7 cellular contexts compared by ENCODE assay signal in the genomic region with DNA sequence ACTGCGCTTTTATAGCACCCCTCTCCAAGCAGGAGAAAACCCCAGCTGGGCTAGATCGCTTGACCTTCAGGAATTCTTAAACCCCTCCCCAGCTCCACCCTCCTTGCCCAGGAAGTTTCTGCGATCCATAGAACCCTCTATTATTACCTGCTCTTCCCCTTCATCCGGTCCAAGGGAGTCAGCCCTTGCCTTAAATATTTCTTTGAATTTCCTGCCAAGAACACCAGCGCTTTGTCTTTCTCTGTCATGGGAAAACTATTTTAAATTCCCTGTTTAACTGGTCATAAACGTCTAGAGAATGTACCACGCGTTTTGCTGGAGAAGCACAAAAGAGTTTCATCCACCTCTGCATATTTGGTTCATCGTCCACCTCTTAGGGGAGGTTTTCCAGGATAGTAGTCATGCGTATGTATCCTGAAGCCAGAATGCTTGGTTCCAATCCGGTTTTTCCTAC. TPM values are rescaled to one million over a fixed set of nuclear protein-coding genes. Genes with fewer than 3 reads are reported as not detected.
A peak's percentile ranks its signal among the peaks of the same experiment; 100 is the strongest.
DNase-seq lines count a peak whose midpoint lies in the region; ATAC-seq and TF ChIP-seq lines count a peak whose summit lies in the region.

No MANE protein-coding gene starts in this region.

- H3K27me3 ChIP-seq in kidney epithelial cell (ENCODE audit: control insufficient read depth, insufficient read depth, low read length) (no peaks in the 10 kb centered on the region), thoracic aorta (replicated peaks; ENCODE audit: insufficient read depth) (no peaks in the 10 kb centered on the region)

- in situ Hi-C loops in astrocyte of the spinal cord (cut with HindIII; ENCODE audit: low sequenced_read_pairs): no loop called here

- H3K27ac ChIP-seq in thoracic aorta: peak overlapping the region; percentile 84

- DNase-seq in astrocyte of the spinal cord (ENCODE audit: low read depth, low spot score) (peak; percentile 32), kidney epithelial cell (ENCODE audit: low read depth) (no peak), thoracic aorta (ENCODE audit: low spot score) (no peak), activated gamma-delta T cell (lab: John Stamatoyannopoulos, UW) (no peak)

- no peaks in the 10 kb centered on the region for H3K9me3 ChIP-seq in thoracic aorta

- TF ChIP-seq CTCF in astrocyte of the spinal cord (IDR thresholded peaks at IDR 0.05; ENCODE audit: low read depth, low read length) (no peak), kidney epithelial cell (IDR thresholded peaks at IDR 0.05; ENCODE audit: insufficient read depth, low read length, poor library complexity, severe bottlenecking) (no peak), thoracic aorta (IDR thresholded peaks at IDR 0.05) (no peak)

- ATAC-seq in GM18511 (IDR thresholded peaks at IDR 0.05; ENCODE audit: unreplicated experiment) (peak; percentile 8), HG03354 (IDR thresholded peaks at IDR 0.05; ENCODE audit: poor library complexity, severe bottlenecking, unreplicated experiment) (peak; percentile 9), thoracic aorta (ENCODE audit: insufficient number of reproducible peaks, low FRiP score, low read depth) (peak; percentile 17), HG03045 (IDR thresholded peaks at IDR 0.05; ENCODE audit: unreplicated experiment) (no peak)

- H3K4me3 ChIP-seq in astrocyte of the spinal cord (ENCODE audit: low read depth, low read length) (peak overlapping the region; percentile 71), kidney epithelial cell (ENCODE audit: low read depth, low read length) (peak overlapping the region; percentile 91), thoracic aorta (peak overlapping the region; percentile 80)

- H3K36me3 ChIP-seq in kidney epithelial cell (ENCODE audit: control insufficient read depth, insufficient read depth, low read length) (no peaks in the 10 kb centered on the region), thoracic aorta (no peaks in the 10 kb centered on the region)

- H3K4me1 ChIP-seq in thoracic aorta (ENCODE audit: control insufficient read depth in 1 of 2, low read depth in 2 of 2): peaks cover 4 to 15% of the 10 kb centered on the region in 2 donors

RNA-seq across cellular contexts. Expression of a gene that starts 0.5 kb away (rescaled TPM):
- 15.8 and 15.9 TPM in 2 replicates for total RNA-seq in kidney epithelial cell
- total RNA-seq in thoracic aorta: 10 to 100 TPM; 18.0 to 18.3 TPM

RNA-seq across cellular contexts. Expression of a gene that starts 57.2 kb away (rescaled TPM):
- total RNA-seq in kidney epithelial cell (2.4 and 2.5 TPM in 2 replicates), thoracic aorta (under 1 TPM; 0.28 to 0.54 TPM)
